ENCODE assay signal across 1 cellular context in the genomic region with DNA sequence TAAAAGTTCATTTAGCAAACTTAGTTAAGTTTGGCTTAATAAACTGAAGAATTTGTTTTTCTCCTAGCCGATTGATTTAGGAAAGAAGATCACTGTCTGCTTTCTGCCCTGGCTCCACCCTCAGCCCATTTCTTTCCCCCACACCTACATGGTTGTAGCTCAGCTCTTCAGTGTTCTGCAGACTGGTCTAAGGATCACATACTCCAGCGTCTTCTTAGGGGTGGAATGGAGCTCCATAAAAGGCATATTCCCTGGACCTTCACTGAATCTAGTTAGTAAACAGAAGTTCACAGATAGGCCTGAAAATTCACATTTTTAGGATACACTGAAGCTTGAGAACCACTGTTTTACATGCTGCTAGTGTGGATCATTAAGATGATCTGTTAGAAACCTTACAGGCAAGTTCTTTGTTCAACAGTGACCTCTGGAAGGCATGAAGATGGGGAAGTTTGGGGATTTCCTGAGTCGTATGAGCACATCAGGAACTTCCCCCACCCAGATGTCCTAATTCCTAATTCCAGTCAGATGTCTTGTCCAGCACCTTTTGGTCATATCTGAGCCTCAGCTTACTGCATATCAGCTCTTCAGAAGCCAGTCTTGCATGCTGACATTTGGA.
TF ChIP-seq lines count a peak whose summit lies in the region.

No MANE protein-coding gene starts in this region.

TF ChIP-seq in H1, 55 proteins besides CTCF, POLR2A, EP300 and RAD21 (continued from another document):
- TF ChIP-seq, protein P1, sequence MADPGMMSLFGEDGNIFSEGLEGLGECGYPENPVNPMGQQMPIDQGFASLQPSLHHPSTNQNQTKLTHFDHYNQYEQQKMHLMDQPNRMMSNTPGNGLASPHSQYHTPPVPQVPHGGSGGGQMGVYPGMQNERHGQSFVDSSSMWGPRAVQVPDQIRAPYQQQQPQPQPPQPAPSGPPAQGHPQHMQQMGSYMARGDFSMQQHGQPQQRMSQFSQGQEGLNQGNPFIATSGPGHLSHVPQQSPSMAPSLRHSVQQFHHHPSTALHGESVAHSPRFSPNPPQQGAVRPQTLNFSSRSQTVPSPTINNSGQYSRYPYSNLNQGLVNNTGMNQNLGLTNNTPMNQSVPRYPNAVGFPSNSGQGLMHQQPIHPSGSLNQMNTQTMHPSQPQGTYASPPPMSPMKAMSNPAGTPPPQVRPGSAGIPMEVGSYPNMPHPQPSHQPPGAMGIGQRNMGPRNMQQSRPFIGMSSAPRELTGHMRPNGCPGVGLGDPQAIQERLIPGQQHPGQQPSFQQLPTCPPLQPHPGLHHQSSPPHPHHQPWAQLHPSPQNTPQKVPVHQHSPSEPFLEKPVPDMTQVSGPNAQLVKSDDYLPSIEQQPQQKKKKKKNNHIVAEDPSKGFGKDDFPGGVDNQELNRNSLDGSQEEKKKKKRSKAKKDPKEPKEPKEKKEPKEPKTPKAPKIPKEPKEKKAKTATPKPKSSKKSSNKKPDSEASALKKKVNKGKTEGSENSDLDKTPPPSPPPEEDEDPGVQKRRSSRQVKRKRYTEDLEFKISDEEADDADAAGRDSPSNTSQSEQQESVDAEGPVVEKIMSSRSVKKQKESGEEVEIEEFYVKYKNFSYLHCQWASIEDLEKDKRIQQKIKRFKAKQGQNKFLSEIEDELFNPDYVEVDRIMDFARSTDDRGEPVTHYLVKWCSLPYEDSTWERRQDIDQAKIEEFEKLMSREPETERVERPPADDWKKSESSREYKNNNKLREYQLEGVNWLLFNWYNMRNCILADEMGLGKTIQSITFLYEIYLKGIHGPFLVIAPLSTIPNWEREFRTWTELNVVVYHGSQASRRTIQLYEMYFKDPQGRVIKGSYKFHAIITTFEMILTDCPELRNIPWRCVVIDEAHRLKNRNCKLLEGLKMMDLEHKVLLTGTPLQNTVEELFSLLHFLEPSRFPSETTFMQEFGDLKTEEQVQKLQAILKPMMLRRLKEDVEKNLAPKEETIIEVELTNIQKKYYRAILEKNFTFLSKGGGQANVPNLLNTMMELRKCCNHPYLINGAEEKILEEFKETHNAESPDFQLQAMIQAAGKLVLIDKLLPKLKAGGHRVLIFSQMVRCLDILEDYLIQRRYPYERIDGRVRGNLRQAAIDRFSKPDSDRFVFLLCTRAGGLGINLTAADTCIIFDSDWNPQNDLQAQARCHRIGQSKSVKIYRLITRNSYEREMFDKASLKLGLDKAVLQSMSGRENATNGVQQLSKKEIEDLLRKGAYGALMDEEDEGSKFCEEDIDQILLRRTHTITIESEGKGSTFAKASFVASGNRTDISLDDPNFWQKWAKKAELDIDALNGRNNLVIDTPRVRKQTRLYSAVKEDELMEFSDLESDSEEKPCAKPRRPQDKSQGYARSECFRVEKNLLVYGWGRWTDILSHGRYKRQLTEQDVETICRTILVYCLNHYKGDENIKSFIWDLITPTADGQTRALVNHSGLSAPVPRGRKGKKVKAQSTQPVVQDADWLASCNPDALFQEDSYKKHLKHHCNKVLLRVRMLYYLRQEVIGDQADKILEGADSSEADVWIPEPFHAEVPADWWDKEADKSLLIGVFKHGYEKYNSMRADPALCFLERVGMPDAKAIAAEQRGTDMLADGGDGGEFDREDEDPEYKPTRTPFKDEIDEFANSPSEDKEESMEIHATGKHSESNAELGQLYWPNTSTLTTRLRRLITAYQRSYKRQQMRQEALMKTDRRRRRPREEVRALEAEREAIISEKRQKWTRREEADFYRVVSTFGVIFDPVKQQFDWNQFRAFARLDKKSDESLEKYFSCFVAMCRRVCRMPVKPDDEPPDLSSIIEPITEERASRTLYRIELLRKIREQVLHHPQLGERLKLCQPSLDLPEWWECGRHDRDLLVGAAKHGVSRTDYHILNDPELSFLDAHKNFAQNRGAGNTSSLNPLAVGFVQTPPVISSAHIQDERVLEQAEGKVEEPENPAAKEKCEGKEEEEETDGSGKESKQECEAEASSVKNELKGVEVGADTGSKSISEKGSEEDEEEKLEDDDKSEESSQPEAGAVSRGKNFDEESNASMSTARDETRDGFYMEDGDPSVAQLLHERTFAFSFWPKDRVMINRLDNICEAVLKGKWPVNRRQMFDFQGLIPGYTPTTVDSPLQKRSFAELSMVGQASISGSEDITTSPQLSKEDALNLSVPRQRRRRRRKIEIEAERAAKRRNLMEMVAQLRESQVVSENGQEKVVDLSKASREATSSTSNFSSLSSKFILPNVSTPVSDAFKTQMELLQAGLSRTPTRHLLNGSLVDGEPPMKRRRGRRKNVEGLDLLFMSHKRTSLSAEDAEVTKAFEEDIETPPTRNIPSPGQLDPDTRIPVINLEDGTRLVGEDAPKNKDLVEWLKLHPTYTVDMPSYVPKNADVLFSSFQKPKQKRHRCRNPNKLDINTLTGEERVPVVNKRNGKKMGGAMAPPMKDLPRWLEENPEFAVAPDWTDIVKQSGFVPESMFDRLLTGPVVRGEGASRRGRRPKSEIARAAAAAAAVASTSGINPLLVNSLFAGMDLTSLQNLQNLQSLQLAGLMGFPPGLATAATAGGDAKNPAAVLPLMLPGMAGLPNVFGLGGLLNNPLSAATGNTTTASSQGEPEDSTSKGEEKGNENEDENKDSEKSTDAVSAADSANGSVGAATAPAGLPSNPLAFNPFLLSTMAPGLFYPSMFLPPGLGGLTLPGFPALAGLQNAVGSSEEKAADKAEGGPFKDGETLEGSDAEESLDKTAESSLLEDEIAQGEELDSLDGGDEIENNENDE (IDR thresholded peaks at IDR 0.05; ENCODE audit: insufficient replicate concordance, low read length) = no peak
- TF ChIP-seq SIN3A (conservative IDR thresholded peaks at IDR 0.05 in 1 of 2, IDR thresholded peaks at IDR 0.05 in 1 of 2; ENCODE audit: low read depth in 1 of 2, low read length in 2 of 2) (no peak), POU5F1 (IDR thresholded peaks at IDR 0.05; ENCODE audit: low read depth, low read length) (no peak), KDM1A (IDR thresholded peaks at IDR 0.05; ENCODE audit: borderline replicate concordance, low read length) (no peak), SIX5 (IDR thresholded peaks at IDR 0.05; ENCODE audit: low read depth, low read length) (no peak), CHD1 (IDR thresholded peaks at IDR 0.05; ENCODE audit: low read depth, low read length) (no peak), RFX5 (IDR thresholded peaks at IDR 0.05; ENCODE audit: borderline replicate concordance, low read depth, low read length) (no peak), SRF (IDR thresholded peaks at IDR 0.05; ENCODE audit: low read depth, low read length) (no peak), MAFK (IDR thresholded peaks at IDR 0.05; ENCODE audit: low read depth, low read length) (no peak)
TF ChIP-seq in H1: peak in this region for 0.
